Comparison of ENCODE assay signal across 1 cellular context in the genomic region with DNA sequence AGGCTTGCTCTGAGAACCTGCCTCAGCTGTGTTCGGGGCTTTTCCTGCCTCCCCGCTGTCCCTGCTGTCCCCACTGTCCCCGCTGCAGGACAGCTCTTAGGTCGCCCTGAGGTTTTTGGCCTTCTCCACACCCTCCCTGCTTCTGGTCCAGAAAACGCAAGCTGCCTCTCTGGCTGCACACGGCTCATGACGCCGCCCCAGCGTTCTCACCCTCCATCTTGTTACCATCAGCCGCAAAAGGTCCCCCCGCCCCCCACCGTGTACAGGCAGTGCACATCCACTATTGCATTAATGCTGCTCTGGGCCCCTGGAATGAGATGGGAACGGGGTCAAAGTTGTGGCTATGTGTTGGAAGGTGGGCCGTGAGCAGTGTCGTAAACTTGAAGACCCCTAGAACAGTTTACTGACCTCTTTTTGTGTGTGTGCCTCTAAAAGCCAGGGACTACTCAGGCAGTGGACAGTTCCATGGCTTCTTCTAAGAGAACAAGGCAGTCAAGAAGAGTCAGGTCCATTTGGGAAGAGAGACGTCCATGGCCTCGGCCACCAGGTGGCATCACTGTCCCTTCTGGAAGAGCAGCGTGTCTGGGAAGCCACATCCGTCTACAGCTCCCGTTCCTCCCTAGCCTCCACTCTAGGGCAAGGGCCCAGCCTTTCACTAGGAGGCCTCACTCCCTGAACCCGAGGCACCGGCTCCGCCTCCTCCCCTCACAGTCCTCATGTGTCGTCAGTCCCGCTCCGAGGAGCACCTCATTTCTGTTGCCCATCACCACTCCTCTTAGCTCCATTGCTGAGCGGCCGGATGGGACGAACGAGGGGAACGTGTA.
TF ChIP-seq lines count a peak whose summit lies in the region.

No MANE protein-coding gene starts in this region.

TF ChIP-seq in K562, 482 proteins besides CTCF, POLR2A, EP300 and RAD21 (continued from another document and continues in another):
- TF ChIP-seq, protein P1, sequence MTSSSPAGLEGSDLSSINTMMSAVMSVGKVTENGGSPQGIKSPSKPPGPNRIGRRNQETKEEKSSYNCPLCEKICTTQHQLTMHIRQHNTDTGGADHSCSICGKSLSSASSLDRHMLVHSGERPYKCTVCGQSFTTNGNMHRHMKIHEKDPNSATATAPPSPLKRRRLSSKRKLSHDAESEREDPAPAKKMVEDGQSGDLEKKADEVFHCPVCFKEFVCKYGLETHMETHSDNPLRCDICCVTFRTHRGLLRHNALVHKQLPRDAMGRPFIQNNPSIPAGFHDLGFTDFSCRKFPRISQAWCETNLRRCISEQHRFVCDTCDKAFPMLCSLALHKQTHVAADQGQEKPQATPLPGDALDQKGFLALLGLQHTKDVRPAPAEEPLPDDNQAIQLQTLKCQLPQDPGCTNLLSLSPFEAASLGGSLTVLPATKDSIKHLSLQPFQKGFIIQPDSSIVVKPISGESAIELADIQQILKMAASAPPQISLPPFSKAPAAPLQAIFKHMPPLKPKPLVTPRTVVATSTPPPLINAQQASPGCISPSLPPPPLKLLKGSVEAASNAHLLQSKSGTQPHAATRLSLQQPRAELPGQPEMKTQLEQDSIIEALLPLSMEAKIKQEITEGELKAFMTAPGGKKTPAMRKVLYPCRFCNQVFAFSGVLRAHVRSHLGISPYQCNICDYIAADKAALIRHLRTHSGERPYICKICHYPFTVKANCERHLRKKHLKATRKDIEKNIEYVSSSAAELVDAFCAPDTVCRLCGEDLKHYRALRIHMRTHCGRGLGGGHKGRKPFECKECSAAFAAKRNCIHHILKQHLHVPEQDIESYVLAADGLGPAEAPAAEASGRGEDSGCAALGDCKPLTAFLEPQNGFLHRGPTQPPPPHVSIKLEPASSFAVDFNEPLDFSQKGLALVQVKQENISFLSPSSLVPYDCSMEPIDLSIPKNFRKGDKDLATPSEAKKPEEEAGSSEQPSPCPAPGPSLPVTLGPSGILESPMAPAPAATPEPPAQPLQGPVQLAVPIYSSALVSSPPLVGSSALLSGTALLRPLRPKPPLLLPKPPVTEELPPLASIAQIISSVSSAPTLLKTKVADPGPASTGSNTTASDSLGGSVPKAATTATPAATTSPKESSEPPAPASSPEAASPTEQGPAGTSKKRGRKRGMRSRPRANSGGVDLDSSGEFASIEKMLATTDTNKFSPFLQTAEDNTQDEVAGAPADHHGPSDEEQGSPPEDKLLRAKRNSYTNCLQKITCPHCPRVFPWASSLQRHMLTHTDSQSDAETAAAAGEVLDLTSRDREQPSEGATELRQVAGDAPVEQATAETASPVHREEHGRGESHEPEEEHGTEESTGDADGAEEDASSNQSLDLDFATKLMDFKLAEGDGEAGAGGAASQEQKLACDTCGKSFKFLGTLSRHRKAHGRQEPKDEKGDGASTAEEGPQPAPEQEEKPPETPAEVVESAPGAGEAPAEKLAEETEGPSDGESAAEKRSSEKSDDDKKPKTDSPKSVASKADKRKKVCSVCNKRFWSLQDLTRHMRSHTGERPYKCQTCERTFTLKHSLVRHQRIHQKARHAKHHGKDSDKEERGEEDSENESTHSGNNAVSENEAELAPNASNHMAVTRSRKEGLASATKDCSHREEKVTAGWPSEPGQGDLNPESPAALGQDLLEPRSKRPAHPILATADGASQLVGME (CRISPR knock-in tag; IDR thresholded peaks at IDR 0.05): no peak
- TF ChIP-seq LARP7 (IDR thresholded peaks at IDR 0.05): peak; percentile 14; the same call in 1 of the 2 replicates
- TF ChIP-seq ARNT (IDR thresholded peaks at IDR 0.05): peak in 1 of 2 experiments; percentile 75; a peak in 1 of 4 replicates
- no peak for TF ChIP-seq FOXA1 (IDR thresholded peaks at IDR 0.05; ENCODE audit: borderline replicate concordance)
- no peak for TF ChIP-seq KDM1A (IDR thresholded peaks at IDR 0.05)
- no peak for TF ChIP-seq CBX8 (IDR thresholded peaks at IDR 0.05; ENCODE audit: borderline replicate concordance, extremely low read depth, low read depth, low read length, poor library complexity, severe bottlenecking)
- TF ChIP-seq RBM34 (IDR thresholded peaks at IDR 0.05; ENCODE audit: borderline replicate concordance, insufficient read depth, low read length): no peak
- TF ChIP-seq ZNF586 (CRISPR knock-in tag; conservative IDR thresholded peaks at IDR 0.05): no peak
- TF ChIP-seq CBFB (CRISPR knock-in tag; IDR thresholded peaks at IDR 0.05): peak; percentile 91
- TF ChIP-seq, protein P2, sequence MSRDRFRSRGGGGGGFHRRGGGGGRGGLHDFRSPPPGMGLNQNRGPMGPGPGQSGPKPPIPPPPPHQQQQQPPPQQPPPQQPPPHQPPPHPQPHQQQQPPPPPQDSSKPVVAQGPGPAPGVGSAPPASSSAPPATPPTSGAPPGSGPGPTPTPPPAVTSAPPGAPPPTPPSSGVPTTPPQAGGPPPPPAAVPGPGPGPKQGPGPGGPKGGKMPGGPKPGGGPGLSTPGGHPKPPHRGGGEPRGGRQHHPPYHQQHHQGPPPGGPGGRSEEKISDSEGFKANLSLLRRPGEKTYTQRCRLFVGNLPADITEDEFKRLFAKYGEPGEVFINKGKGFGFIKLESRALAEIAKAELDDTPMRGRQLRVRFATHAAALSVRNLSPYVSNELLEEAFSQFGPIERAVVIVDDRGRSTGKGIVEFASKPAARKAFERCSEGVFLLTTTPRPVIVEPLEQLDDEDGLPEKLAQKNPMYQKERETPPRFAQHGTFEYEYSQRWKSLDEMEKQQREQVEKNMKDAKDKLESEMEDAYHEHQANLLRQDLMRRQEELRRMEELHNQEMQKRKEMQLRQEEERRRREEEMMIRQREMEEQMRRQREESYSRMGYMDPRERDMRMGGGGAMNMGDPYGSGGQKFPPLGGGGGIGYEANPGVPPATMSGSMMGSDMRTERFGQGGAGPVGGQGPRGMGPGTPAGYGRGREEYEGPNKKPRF (IDR thresholded peaks at IDR 0.05; ENCODE audit: low read depth, low read length): no peak
- peak; percentile 14 for TF ChIP-seq MEIS2 (IDR thresholded peaks at IDR 0.05; ENCODE audit: partially characterized antibody)
- TF ChIP-seq ZC3H11A (IDR thresholded peaks at IDR 0.05; ENCODE audit: low read depth, low read length): no peak
- no peak for TF ChIP-seq ZKSCAN8 (CRISPR knock-in tag; IDR thresholded peaks at IDR 0.05)
- TF ChIP-seq RBM39 (optimal IDR thresholded peaks at IDR 0.05; ENCODE audit: low read depth, low read length): no peak
- TF ChIP-seq ZNF140 (CRISPR knock-in tag; IDR thresholded peaks at IDR 0.05): no peak
- TF ChIP-seq, protein P3, sequence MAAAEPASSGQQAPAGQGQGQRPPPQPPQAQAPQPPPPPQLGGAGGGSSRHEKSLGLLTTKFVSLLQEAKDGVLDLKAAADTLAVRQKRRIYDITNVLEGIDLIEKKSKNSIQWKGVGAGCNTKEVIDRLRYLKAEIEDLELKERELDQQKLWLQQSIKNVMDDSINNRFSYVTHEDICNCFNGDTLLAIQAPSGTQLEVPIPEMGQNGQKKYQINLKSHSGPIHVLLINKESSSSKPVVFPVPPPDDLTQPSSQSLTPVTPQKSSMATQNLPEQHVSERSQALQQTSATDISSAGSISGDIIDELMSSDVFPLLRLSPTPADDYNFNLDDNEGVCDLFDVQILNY (CRISPR knock-in tag; IDR thresholded peaks at IDR 0.05): no peak
- TF ChIP-seq CEBPB (tag; IDR thresholded peaks at IDR 0.05): no peak
- TF ChIP-seq U2AF2 (optimal IDR thresholded peaks at IDR 0.05; ENCODE audit: low read depth, low read length): no peak
- TF ChIP-seq CREB1 (IDR thresholded peaks at IDR 0.05): no peak
- no peak for TF ChIP-seq CREB1 (CRISPR knock-in tag; IDR thresholded peaks at IDR 0.05)
- TF ChIP-seq FOXK2 (conservative IDR thresholded peaks at IDR 0.05 in 1 of 2, IDR thresholded peaks at IDR 0.05 in 1 of 2; ENCODE audit: low read depth in 2 of 2): 0 out of 4 replicates have a peak, but pooled peaks of 1 of the 2 experiments have one; percentile 30
- TF ChIP-seq, protein P4, sequence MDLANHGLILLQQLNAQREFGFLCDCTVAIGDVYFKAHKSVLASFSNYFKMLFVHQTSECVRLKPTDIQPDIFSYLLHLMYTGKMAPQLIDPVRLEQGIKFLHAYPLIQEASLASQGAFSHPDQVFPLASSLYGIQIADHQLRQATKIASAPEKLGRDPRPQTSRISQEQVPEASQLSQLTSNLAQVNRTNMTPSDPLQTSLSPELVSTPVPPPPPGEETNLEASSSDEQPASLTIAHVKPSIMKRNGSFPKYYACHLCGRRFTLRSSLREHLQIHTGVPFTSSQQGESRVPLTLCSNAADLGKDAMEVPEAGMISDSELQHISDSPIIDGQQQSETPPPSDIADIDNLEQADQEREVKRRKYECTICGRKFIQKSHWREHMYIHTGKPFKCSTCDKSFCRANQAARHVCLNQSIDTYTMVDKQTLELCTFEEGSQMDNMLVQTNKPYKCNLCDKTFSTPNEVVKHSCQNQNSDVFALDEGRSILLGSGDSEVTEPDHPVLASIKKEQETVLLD (IDR thresholded peaks at IDR 0.05): 0 out of 2 replicates have a peak, but pooled peaks have one; percentile 26
- TF ChIP-seq TAL1 (IDR thresholded peaks at IDR 0.05): no peak
- no peak for TF ChIP-seq ZFP30 (CRISPR knock-in tag; IDR thresholded peaks at IDR 0.05; ENCODE audit: borderline replicate concordance)
- TF ChIP-seq ZNF57 (CRISPR knock-in tag; IDR thresholded peaks at IDR 0.05): no peak
- no peak for TF ChIP-seq SMAD3 (CRISPR knock-in tag; conservative IDR thresholded peaks at IDR 0.05)
- no peak for TF ChIP-seq SREBF2 (CRISPR knock-in tag; IDR thresholded peaks at IDR 0.05)
- TF ChIP-seq HNRNPH1 (optimal IDR thresholded peaks at IDR 0.05; ENCODE audit: low read depth, low read length): no peak
- no peak for TF ChIP-seq ZNF134 (CRISPR knock-in tag; conservative IDR thresholded peaks at IDR 0.05)
- TF ChIP-seq STAG1 (CRISPR knock-in tag; IDR thresholded peaks at IDR 0.05; ENCODE audit: borderline replicate concordance): peak; percentile 79
- 0 out of 2 replicates have a peak, but pooled peaks have one; percentile 19 for TF ChIP-seq RAD51 (IDR thresholded peaks at IDR 0.05; ENCODE audit: borderline replicate concordance, low read depth)
- TF ChIP-seq, protein P5, sequence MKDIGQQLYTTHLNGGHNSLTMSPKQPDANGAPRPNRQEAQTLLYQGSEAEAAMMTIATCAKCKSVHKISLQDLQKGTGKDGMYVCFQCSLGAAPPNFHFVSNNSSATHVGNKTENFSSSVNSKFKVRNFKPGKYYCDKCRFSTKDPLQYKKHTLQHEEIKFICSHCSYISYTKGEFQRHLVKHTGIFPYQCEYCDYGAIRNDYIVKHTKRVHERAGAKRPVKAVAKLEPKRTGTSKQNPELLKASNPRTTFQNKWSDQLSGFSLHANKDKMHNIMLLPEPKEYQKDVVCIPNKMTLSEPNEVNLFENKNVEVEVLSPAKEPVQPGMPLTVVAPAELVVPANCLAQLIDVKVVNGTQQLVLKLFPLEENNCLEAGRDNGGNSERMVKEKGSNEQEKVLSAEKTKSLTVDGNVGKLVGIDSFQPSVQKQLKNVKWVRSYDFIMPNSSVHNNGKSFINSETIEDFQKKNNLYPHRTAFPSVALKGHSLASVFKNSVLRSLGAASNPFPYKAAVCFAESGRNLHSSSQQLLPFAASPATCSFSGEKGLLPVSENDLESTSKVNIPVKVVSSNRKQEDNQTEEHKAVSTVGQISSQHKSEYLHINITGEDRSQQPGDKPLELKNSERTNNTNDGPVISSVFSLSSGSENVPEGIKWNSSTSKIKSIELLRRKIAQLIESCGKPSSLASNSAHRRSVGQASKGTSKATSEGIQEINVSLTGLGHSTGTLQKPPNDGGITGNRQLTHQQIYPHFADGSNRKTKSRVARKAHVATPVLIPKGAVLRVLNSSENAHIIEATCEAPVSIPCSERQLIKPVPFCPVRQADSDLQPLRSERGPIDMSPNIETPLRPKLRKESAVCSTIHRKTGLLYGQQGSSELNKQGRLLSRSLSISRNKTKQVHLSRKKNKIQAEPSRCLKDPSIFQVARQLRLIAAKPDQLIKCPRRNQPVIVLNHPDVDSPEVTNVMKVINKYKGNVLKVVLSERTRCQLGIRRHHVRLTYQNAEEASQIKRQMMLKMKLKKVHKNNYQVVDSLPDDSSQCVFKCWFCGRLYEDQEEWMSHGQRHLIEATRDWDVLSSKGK (CRISPR knock-in tag; IDR thresholded peaks at IDR 0.05): no peak
- no peak for TF ChIP-seq NR1H2 (CRISPR knock-in tag; IDR thresholded peaks at IDR 0.05)
- TF ChIP-seq CTBP1 (IDR thresholded peaks at IDR 0.05; ENCODE audit: borderline replicate concordance): peak; percentile 88
- no peak for TF ChIP-seq E2F3 (CRISPR knock-in tag; IDR thresholded peaks at IDR 0.05)
- TF ChIP-seq, protein P6, sequence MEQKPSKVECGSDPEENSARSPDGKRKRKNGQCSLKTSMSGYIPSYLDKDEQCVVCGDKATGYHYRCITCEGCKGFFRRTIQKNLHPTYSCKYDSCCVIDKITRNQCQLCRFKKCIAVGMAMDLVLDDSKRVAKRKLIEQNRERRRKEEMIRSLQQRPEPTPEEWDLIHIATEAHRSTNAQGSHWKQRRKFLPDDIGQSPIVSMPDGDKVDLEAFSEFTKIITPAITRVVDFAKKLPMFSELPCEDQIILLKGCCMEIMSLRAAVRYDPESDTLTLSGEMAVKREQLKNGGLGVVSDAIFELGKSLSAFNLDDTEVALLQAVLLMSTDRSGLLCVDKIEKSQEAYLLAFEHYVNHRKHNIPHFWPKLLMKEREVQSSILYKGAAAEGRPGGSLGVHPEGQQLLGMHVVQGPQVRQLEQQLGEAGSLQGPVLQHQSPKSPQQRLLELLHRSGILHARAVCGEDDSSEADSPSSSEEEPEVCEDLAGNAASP (IDR thresholded peaks at IDR 0.05): no peak
- TF ChIP-seq MIER1 (IDR thresholded peaks at IDR 0.05; ENCODE audit: low read depth): peak; percentile 53; the same call in 1 of the 2 replicates
- TF ChIP-seq PURB (CRISPR knock-in tag; IDR thresholded peaks at IDR 0.05; ENCODE audit: low read depth): no peak
- no peak for TF ChIP-seq DACH1 (IDR thresholded peaks at IDR 0.05; ENCODE audit: partially characterized antibody)
- 0 out of 2 replicates have a peak, but pooled peaks have one; percentile 28 for TF ChIP-seq GTF2F1 (IDR thresholded peaks at IDR 0.05; ENCODE audit: low read depth, low read length)
- no peak for TF ChIP-seq ZNF436 (CRISPR knock-in tag; IDR thresholded peaks at IDR 0.05)
- TF ChIP-seq, protein P7, sequence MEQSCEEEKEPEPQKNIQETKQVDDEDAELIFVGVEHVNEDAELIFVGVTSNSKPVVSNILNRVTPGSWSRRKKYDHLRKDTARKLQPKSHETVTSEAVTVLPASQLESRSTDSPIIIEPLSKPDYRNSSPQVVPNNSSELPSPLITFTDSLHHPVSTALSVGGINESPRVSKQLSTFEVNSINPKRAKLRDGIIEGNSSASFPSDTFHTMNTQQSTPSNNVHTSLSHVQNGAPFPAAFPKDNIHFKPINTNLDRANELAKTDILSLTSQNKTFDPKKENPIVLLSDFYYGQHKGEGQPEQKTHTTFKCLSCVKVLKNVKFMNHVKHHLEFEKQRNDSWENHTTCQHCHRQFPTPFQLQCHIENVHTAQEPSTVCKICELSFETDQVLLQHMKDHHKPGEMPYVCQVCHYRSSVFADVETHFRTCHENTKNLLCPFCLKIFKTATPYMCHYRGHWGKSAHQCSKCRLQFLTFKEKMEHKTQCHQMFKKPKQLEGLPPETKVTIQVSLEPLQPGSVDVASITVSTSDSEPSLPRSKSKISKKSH (CRISPR knock-in tag; IDR thresholded peaks at IDR 0.05): no peak
- TF ChIP-seq XRCC3 (IDR thresholded peaks at IDR 0.05): no peak
- TF ChIP-seq ZNF644 (tag; IDR thresholded peaks at IDR 0.05; ENCODE audit: low read depth): no peak
